15 cellular contexts compared by ENCODE assay signal in genomic region chr20:40587038-40587437, GRCh38.
DNase-seq lines count a peak whose midpoint lies in the region; ATAC-seq and TF ChIP-seq lines count a peak whose summit lies in the region.
"Had no signal": no experiment of that assay in that cellular context is flagged by ENCODE, and none has a peak within 500 bp of the region (broad histone marks: within the 10 kb centered on the region; RNA-seq: fewer than 3 reads in every experiment).

No MANE protein-coding gene starts in this region.

- H2AFZ ChIP-seq in GM23338 = no peak overlapping the region

- no peaks in the 10 kb centered on the region for H3F3A ChIP-seq in GM23338 (replicated peaks; ENCODE audit: low read depth)

- no peak overlapping the region for H3K4me3 ChIP-seq in GM23338
- H3K4me3 ChIP-seq: K562 had no signal

- H3K4me1 Mint-ChIP-seq in GM23338 = peaks cover 3% of the 10 kb centered on the region; the same call in 1 of the 3 replicates
- H3K4me1 Mint-ChIP-seq in stimulated activated memory B cell treated with anti-CD40 and anti-IgM and Interleukin-4, amounts not matched to agents 10 μg/mL and 1 μg/mL and 100 μg/mL, for 72 hours = no peaks in the 10 kb centered on the region
- no peaks in the 10 kb centered on the region for H3K4me1 Mint-ChIP-seq in activated T-cell treated with anti-CD3 and anti-CD28 coated beads, Interleukin-2, amount 50 U/mL, for 4 hours (ENCODE audit: low read depth)
- H3K4me1 Mint-ChIP-seq: CD4-positive, CD25-positive, alpha-beta regulatory T cell; CD8-positive, alpha-beta memory T cell had no signal

- H3K27me3 ChIP-seq in GM23338 (ENCODE audit: insufficient read depth) = no peaks in the 10 kb centered on the region
- H3K27me3 ChIP-seq: BE2C had no signal

- H4K20me1 ChIP-seq in GM23338 (replicated peaks; ENCODE audit: insufficient read depth) = no peaks in the 10 kb centered on the region

- no peak overlapping the region for H3K4me3 Mint-ChIP-seq in GM23338
- no peak overlapping the region for H3K4me3 Mint-ChIP-seq in stimulated activated memory B cell treated with anti-CD40 and anti-IgM and Interleukin-4, amounts not matched to agents 10 μg/mL and 1 μg/mL and 100 μg/mL, for 72 hours
- no peak overlapping the region for H3K4me3 Mint-ChIP-seq in activated T-cell treated with anti-CD3 and anti-CD28 coated beads, Interleukin-2, amount 50 U/mL, for 4 hours
- H3K4me3 Mint-ChIP-seq: CD4-positive, CD25-positive, alpha-beta regulatory T cell; CD8-positive, alpha-beta memory T cell had no signal

- no peak overlapping the region for H3K27ac ChIP-seq in GM23338 (ENCODE audit: low read depth)

- ATAC-seq in GM23338 (peak; percentile 26; the same call in 1 of the 3 replicates), esophagus mucosa (peak; percentile 47), GM21360 (IDR thresholded peaks at IDR 0.05; ENCODE audit: unreplicated experiment) (no peak), GM19023 (IDR thresholded peaks at IDR 0.05; ENCODE audit: unreplicated experiment) (no peak)
- ATAC-seq in stimulated activated memory B cell treated with anti-CD40 and anti-IgM and Interleukin-4, amounts not matched to agents 10 μg/mL and 1 μg/mL and 100 μg/mL, for 72 hours = peak; percentile 22
- no peak for ATAC-seq in activated T-cell treated with anti-CD3 and anti-CD28 coated beads, Interleukin-2, amount 50 U/mL, for 4 hours
- ATAC-seq: K562 had no signal

- peaks cover 11% of the 10 kb centered on the region for H3K9me2 ChIP-seq in GM23338 (ENCODE audit: insufficient read depth)

- no peak overlapping the region for H3K27ac Mint-ChIP-seq in GM23338
- no peak overlapping the region for H3K27ac Mint-ChIP-seq in stimulated activated memory B cell treated with anti-CD40 and anti-IgM and Interleukin-4, amounts not matched to agents 10 μg/mL and 1 μg/mL and 100 μg/mL, for 72 hours
- H3K27ac Mint-ChIP-seq: CD4-positive, CD25-positive, alpha-beta regulatory T cell had no signal

- no peaks in the 10 kb centered on the region for H3K79me2 ChIP-seq in GM23338 (replicated peaks; ENCODE audit: insufficient read depth)

- TF ChIP-seq CTCF in GM23338 (conservative IDR thresholded peaks at IDR 0.05; ENCODE audit: low read depth in 2 of 2) = no peak

- DNase-seq in GM23338 (ENCODE audit: low spot score) (no peak), HT-29 (ENCODE audit: low spot score) (peak; percentile 32)
- DNase-seq in activated T-cell treated with anti-CD3 and anti-CD28 coated beads, Interleukin-2, amount 50 U/mL, for 4 hours = no peak
- DNase-seq: BE2C; C1 segment of cervical spinal cord; CD4-positive, CD25-positive, alpha-beta regulatory T cell; CD8-positive, alpha-beta memory T cell; COR-L47; GOT3; H7 had no signal

- no peaks in the 10 kb centered on the region for H3K36me3 Mint-ChIP-seq in GM23338 (ENCODE audit: low read depth)
- no peaks in the 10 kb centered on the region for H3K36me3 Mint-ChIP-seq in stimulated activated memory B cell treated with anti-CD40 and anti-IgM and Interleukin-4, amounts not matched to agents 10 μg/mL and 1 μg/mL and 100 μg/mL, for 72 hours
- no peaks in the 10 kb centered on the region for H3K36me3 Mint-ChIP-seq in activated T-cell treated with anti-CD3 and anti-CD28 coated beads, Interleukin-2, amount 50 U/mL, for 4 hours (ENCODE audit: insufficient read depth)
- H3K36me3 Mint-ChIP-seq: CD4-positive, CD25-positive, alpha-beta regulatory T cell; CD8-positive, alpha-beta memory T cell had no signal

- H3K9me3 Mint-ChIP-seq in GM23338 = 0 out of 3 replicates have a peak, but pooled peaks cover 4% of the 10 kb centered on the region
- no peaks in the 10 kb centered on the region for H3K9me3 Mint-ChIP-seq in stimulated activated memory B cell treated with anti-CD40 and anti-IgM and Interleukin-4, amounts not matched to agents 10 μg/mL and 1 μg/mL and 100 μg/mL, for 72 hours
- no peaks in the 10 kb centered on the region for H3K9me3 Mint-ChIP-seq in activated T-cell treated with anti-CD3 and anti-CD28 coated beads, Interleukin-2, amount 50 U/mL, for 4 hours

- H3K27me3 Mint-ChIP-seq in GM23338 (ENCODE audit: insufficient read depth, low read depth, poor library complexity) = peaks cover 3% of the 10 kb centered on the region
- H3K27me3 Mint-ChIP-seq in stimulated activated memory B cell treated with anti-CD40 and anti-IgM and Interleukin-4, amounts not matched to agents 10 μg/mL and 1 μg/mL and 100 μg/mL, for 72 hours = peaks cover 27% of the 10 kb centered on the region
- H3K27me3 Mint-ChIP-seq in activated T-cell treated with anti-CD3 and anti-CD28 coated beads, Interleukin-2, amount 50 U/mL, for 4 hours (ENCODE audit: low read depth) = peaks cover 6% of the 10 kb centered on the region

- H3K4me1 ChIP-seq in GM23338 (ENCODE audit: insufficient read depth) = no peaks in the 10 kb centered on the region
- H3K4me1 ChIP-seq: BE2C had no signal

- no peak overlapping the region for H3K4me2 ChIP-seq in GM23338

- no peaks in the 10 kb centered on the region for H3K36me3 ChIP-seq in GM23338 (ENCODE audit: insufficient read depth)
- H3K36me3 ChIP-seq: BE2C had no signal

TF ChIP-seq in GM23338, 12 proteins besides CTCF, POLR2A, EP300 and RAD21 (continues in another document):
- TF ChIP-seq REST (IDR thresholded peaks at IDR 0.05; ENCODE audit: unreplicated experiment) = peak; percentile 17
- TF ChIP-seq STAT1 (IDR thresholded peaks at IDR 0.05; ENCODE audit: unreplicated experiment) = no peak
- TF ChIP-seq ZNF331 (CRISPR knock-in tag; IDR thresholded peaks at IDR 0.05; ENCODE audit: low read depth) = no peak
- TF ChIP-seq NANOG (IDR thresholded peaks at IDR 0.05; ENCODE audit: borderline replicate concordance) = no peak
- no peak for TF ChIP-seq JUNB (IDR thresholded peaks at IDR 0.05; ENCODE audit: unreplicated experiment)

Comparison
In these comparisons a context has a peak if more than half of its experiments do, and no peak if none do; other contexts are left out.
1. ATAC-seq: peak in GM23338 (single experiment), esophagus mucosa (single experiment) and stimulated activated memory B cell treated with anti-CD40 and anti-IgM and Interleukin-4, amounts not matched to agents 10 μg/mL and 1 μg/mL and 100 μg/mL, for 72 hours (single experiment); none in activated T-cell treated with anti-CD3 and anti-CD28 coated beads, Interleukin-2, amount 50 U/mL, for 4 hours (0 of 2), GM21360 (single experiment) and GM19023 (single experiment).